ENCODE assay signal across 1 cellular context in the genomic region with DNA sequence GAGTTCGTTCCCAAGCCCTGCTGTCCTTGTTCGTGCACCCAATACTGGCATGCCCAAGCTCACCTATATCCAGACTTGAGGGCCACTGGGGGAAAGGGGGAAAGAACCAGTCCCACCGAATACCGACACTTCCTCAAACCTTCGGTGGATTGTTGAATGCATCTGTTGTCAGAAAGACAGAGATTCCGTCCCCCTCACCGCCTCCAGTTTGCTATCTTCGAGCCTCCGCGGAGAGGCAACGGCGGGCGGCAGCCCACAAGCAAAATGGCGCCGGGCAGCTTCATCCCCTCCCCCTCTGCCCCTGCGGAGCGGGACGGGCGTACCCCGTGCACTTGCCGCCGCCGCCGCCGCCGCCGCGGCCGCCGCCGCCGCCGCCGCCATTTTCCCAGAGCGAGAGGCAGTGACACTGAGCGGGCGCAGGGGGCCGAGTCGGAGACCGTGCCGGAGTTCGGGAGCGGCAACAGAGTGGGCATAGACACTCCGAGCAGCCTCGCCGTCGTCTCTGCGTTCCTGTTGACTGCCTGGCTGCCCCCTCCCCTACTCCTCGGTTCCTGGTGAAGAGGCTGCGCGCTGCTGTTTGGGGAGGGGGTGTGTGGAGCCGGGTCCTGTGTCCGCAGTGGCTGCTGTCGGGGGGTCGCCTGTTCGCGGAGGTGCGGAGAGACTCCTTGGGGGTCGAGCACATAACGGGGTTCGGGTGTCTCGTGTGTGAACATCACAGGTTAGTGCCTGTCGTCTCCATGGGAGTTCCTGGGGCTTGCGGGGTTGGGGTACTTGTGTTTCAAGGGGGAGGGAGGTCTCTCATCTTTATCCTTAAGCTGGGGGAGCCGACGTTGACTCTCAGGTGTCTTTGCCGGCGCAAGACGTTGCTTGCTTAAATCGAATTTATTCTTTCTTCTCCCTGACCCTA.
TF ChIP-seq lines count a peak whose summit lies in the region.

A gene with protein sequence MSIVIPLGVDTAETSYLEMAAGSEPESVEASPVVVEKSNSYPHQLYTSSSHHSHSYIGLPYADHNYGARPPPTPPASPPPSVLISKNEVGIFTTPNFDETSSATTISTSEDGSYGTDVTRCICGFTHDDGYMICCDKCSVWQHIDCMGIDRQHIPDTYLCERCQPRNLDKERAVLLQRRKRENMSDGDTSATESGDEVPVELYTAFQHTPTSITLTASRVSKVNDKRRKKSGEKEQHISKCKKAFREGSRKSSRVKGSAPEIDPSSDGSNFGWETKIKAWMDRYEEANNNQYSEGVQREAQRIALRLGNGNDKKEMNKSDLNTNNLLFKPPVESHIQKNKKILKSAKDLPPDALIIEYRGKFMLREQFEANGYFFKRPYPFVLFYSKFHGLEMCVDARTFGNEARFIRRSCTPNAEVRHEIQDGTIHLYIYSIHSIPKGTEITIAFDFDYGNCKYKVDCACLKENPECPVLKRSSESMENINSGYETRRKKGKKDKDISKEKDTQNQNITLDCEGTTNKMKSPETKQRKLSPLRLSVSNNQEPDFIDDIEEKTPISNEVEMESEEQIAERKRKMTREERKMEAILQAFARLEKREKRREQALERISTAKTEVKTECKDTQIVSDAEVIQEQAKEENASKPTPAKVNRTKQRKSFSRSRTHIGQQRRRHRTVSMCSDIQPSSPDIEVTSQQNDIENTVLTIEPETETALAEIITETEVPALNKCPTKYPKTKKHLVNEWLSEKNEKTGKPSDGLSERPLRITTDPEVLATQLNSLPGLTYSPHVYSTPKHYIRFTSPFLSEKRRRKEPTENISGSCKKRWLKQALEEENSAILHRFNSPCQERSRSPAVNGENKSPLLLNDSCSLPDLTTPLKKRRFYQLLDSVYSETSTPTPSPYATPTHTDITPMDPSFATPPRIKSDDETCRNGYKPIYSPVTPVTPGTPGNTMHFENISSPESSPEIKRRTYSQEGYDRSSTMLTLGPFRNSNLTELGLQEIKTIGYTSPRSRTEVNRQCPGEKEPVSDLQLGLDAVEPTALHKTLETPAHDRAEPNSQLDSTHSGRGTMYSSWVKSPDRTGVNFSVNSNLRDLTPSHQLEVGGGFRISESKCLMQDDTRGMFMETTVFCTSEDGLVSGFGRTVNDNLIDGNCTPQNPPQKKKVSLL (N-terminal part only) (plus strand): TSS at position 388 of the 907 bp plus-strand sequence. CDS start 26,748 bp downstream, outside the sequence.

TF ChIP-seq in HepG2, 621 proteins besides CTCF, POLR2A, EP300 and RAD21 (continued from another document and continues in another):
- TF ChIP-seq, protein P1, sequence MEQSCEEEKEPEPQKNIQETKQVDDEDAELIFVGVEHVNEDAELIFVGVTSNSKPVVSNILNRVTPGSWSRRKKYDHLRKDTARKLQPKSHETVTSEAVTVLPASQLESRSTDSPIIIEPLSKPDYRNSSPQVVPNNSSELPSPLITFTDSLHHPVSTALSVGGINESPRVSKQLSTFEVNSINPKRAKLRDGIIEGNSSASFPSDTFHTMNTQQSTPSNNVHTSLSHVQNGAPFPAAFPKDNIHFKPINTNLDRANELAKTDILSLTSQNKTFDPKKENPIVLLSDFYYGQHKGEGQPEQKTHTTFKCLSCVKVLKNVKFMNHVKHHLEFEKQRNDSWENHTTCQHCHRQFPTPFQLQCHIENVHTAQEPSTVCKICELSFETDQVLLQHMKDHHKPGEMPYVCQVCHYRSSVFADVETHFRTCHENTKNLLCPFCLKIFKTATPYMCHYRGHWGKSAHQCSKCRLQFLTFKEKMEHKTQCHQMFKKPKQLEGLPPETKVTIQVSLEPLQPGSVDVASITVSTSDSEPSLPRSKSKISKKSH (CRISPR knock-in tag; IDR thresholded peaks at IDR 0.05; ENCODE audit: borderline replicate concordance), result no peak; the same call in 1 of the 2 replicates
- TF ChIP-seq, protein P2, sequence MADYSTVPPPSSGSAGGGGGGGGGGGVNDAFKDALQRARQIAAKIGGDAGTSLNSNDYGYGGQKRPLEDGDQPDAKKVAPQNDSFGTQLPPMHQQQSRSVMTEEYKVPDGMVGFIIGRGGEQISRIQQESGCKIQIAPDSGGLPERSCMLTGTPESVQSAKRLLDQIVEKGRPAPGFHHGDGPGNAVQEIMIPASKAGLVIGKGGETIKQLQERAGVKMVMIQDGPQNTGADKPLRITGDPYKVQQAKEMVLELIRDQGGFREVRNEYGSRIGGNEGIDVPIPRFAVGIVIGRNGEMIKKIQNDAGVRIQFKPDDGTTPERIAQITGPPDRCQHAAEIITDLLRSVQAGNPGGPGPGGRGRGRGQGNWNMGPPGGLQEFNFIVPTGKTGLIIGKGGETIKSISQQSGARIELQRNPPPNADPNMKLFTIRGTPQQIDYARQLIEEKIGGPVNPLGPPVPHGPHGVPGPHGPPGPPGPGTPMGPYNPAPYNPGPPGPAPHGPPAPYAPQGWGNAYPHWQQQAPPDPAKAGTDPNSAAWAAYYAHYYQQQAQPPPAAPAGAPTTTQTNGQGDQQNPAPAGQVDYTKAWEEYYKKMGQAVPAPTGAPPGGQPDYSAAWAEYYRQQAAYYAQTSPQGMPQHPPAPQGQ (CRISPR knock-in tag; IDR thresholded peaks at IDR 0.05; ENCODE audit: borderline replicate concordance), result no peak
- TF ChIP-seq, protein P3, sequence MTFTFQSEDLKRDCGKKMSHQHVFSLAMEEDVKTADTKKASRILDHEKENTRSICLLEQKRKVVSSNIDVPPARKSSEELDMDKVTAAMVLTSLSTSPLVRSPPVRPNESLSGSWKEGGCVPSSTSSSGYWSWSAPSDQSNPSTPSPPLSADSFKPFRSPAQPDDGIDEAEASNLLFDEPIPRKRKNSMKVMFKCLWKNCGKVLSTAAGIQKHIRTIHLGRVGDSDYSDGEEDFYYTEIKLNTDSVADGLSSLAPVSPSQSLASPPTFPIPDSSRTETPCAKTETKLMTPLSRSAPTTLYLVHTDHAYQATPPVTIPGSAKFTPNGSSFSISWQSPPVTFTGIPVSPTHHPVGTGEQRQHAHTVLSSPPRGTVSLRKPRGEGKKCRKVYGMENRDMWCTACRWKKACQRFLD (CRISPR knock-in tag; IDR thresholded peaks at IDR 0.05; ENCODE audit: borderline replicate concordance), result peak; percentile 85; the same call in 1 of the 2 replicates
- TF ChIP-seq TSC22D2 (CRISPR knock-in tag; IDR thresholded peaks at IDR 0.05; ENCODE audit: borderline replicate concordance) (peak; percentile 68; the same call in 1 of the 2 replicates), AHR (CRISPR knock-in tag; IDR thresholded peaks at IDR 0.05) (no peak), XRCC5 (optimal IDR thresholded peaks at IDR 0.05; ENCODE audit: low read length) (peak; percentile 79), XBP1 (CRISPR knock-in tag; IDR thresholded peaks at IDR 0.05) (no peak), ZFYVE20 (CRISPR knock-in tag; IDR thresholded peaks at IDR 0.05; ENCODE audit: borderline replicate concordance, low read depth) (no peak), ZNF558 (CRISPR knock-in tag; IDR thresholded peaks at IDR 0.05; ENCODE audit: borderline replicate concordance) (peak; percentile 43; the same call in 1 of the 2 replicates), BORCS8-MEF2B (CRISPR knock-in tag; IDR thresholded peaks at IDR 0.05) (peak; percentile 79; the same call in 1 of the 2 replicates), ZNF337 (CRISPR knock-in tag; IDR thresholded peaks at IDR 0.05; ENCODE audit: borderline replicate concordance, low read depth) (no peak), GABPA (IDR thresholded peaks at IDR 0.05; ENCODE audit: low read depth, low read length) (no peak), GABPA (CRISPR knock-in tag; IDR thresholded peaks at IDR 0.05; ENCODE audit: low read depth) (no peak), ATM (IDR thresholded peaks at IDR 0.05; ENCODE audit: borderline replicate concordance) (no peak), ZFP1 (CRISPR knock-in tag; IDR thresholded peaks at IDR 0.05) (no peak), MATR3 (CRISPR knock-in tag; IDR thresholded peaks at IDR 0.05) (no peak), ZNF550 (CRISPR knock-in tag; IDR thresholded peaks at IDR 0.05; ENCODE audit: borderline replicate concordance) (no peak), ZNF251 (CRISPR knock-in tag; IDR thresholded peaks at IDR 0.05) (no peak), MAFK (conservative IDR thresholded peaks at IDR 0.05 in 1 of 2, IDR thresholded peaks at IDR 0.05 in 1 of 2; ENCODE audit: low read length in 2 of 2) (no peak), HNF4G (IDR thresholded peaks at IDR 0.05; ENCODE audit: borderline replicate concordance, low read depth, low read length) (peak; percentile 13; the same call in 1 of the 2 replicates), HNF4G (CRISPR knock-in tag; IDR thresholded peaks at IDR 0.05; ENCODE audit: borderline replicate concordance, low read depth) (peak; percentile 36; the same call in 1 of the 2 replicates), KMT2A (CRISPR knock-in tag; IDR thresholded peaks at IDR 0.05) (peak; percentile 44; the same call in 1 of the 2 replicates), NCOR1 (IDR thresholded peaks at IDR 0.05; ENCODE audit: borderline replicate concordance, low read length) (no peak), NR2C2 (CRISPR knock-in tag; IDR thresholded peaks at IDR 0.05; ENCODE audit: borderline replicate concordance) (peak; percentile 77), KDM3A (CRISPR knock-in tag; IDR thresholded peaks at IDR 0.05; ENCODE audit: low read depth) (0 out of 2 replicates have a peak, but pooled peaks have one; percentile 66)
- TF ChIP-seq, protein P4, sequence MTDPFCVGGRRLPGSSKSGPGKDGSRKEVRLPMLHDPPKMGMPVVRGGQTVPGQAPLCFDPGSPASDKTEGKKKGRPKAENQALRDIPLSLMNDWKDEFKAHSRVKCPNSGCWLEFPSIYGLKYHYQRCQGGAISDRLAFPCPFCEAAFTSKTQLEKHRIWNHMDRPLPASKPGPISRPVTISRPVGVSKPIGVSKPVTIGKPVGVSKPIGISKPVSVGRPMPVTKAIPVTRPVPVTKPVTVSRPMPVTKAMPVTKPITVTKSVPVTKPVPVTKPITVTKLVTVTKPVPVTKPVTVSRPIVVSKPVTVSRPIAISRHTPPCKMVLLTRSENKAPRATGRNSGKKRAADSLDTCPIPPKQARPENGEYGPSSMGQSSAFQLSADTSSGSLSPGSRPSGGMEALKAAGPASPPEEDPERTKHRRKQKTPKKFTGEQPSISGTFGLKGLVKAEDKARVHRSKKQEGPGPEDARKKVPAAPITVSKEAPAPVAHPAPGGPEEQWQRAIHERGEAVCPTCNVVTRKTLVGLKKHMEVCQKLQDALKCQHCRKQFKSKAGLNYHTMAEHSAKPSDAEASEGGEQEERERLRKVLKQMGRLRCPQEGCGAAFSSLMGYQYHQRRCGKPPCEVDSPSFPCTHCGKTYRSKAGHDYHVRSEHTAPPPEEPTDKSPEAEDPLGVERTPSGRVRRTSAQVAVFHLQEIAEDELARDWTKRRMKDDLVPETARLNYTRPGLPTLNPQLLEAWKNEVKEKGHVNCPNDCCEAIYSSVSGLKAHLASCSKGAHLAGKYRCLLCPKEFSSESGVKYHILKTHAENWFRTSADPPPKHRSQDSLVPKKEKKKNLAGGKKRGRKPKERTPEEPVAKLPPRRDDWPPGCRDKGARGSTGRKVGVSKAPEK (CRISPR knock-in tag; IDR thresholded peaks at IDR 0.05; ENCODE audit: borderline replicate concordance), result peak; percentile 43; the same call in 1 of the 2 replicates
- TF ChIP-seq, protein P5, sequence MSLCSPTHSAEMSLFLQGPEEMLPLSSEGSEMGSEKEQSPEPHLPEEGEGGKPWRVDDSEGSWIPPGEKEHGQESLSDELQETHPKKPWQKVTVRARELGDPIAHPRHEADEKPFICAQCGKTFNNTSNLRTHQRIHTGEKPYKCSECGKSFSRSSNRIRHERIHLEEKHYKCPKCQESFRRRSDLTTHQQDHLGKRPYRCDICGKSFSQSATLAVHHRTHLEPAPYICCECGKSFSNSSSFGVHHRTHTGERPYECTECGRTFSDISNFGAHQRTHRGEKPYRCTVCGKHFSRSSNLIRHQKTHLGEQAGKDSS (CRISPR knock-in tag; IDR thresholded peaks at IDR 0.05; ENCODE audit: borderline replicate concordance, low read depth), result peak; percentile 14; the same call in 1 of the 2 replicates
- TF ChIP-seq, protein P6, sequence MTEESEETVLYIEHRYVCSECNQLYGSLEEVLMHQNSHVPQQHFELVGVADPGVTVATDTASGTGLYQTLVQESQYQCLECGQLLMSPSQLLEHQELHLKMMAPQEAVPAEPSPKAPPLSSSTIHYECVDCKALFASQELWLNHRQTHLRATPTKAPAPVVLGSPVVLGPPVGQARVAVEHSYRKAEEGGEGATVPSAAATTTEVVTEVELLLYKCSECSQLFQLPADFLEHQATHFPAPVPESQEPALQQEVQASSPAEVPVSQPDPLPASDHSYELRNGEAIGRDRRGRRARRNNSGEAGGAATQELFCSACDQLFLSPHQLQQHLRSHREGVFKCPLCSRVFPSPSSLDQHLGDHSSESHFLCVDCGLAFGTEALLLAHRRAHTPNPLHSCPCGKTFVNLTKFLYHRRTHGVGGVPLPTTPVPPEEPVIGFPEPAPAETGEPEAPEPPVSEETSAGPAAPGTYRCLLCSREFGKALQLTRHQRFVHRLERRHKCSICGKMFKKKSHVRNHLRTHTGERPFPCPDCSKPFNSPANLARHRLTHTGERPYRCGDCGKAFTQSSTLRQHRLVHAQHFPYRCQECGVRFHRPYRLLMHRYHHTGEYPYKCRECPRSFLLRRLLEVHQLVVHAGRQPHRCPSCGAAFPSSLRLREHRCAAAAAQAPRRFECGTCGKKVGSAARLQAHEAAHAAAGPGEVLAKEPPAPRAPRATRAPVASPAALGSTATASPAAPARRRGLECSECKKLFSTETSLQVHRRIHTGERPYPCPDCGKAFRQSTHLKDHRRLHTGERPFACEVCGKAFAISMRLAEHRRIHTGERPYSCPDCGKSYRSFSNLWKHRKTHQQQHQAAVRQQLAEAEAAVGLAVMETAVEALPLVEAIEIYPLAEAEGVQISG (CRISPR knock-in tag; IDR thresholded peaks at IDR 0.05), result peak; percentile 82
- TF ChIP-seq, protein P7, sequence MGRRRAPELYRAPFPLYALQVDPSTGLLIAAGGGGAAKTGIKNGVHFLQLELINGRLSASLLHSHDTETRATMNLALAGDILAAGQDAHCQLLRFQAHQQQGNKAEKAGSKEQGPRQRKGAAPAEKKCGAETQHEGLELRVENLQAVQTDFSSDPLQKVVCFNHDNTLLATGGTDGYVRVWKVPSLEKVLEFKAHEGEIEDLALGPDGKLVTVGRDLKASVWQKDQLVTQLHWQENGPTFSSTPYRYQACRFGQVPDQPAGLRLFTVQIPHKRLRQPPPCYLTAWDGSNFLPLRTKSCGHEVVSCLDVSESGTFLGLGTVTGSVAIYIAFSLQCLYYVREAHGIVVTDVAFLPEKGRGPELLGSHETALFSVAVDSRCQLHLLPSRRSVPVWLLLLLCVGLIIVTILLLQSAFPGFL (CRISPR knock-in tag; IDR thresholded peaks at IDR 0.05), result no peak
- TF ChIP-seq, protein P8, sequence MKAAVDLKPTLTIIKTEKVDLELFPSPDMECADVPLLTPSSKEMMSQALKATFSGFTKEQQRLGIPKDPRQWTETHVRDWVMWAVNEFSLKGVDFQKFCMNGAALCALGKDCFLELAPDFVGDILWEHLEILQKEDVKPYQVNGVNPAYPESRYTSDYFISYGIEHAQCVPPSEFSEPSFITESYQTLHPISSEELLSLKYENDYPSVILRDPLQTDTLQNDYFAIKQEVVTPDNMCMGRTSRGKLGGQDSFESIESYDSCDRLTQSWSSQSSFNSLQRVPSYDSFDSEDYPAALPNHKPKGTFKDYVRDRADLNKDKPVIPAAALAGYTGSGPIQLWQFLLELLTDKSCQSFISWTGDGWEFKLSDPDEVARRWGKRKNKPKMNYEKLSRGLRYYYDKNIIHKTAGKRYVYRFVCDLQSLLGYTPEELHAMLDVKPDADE (CRISPR knock-in tag; IDR thresholded peaks at IDR 0.05), result no peak
- TF ChIP-seq, protein P9, sequence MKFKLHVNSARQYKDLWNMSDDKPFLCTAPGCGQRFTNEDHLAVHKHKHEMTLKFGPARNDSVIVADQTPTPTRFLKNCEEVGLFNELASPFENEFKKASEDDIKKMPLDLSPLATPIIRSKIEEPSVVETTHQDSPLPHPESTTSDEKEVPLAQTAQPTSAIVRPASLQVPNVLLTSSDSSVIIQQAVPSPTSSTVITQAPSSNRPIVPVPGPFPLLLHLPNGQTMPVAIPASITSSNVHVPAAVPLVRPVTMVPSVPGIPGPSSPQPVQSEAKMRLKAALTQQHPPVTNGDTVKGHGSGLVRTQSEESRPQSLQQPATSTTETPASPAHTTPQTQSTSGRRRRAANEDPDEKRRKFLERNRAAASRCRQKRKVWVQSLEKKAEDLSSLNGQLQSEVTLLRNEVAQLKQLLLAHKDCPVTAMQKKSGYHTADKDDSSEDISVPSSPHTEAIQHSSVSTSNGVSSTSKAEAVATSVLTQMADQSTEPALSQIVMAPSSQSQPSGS (CRISPR knock-in tag; IDR thresholded peaks at IDR 0.05), result peak; percentile 33; the same call in 1 of the 2 replicates
